8 cellular contexts compared by ENCODE assay signal in genomic region chr1:246002725-246003441, GRCh38.
DNase-seq lines count a peak whose midpoint lies in the region; ATAC-seq and TF ChIP-seq lines count a peak whose summit lies in the region.

No MANE protein-coding gene starts in this region.

- no peaks in the 10 kb centered on the region for H3K27me3 ChIP-seq in right lobe of liver

- DNase-seq in A172 (ENCODE audit: low spot score) (peak; percentile 91), NCI-H748 treated with DMSO at 0.1 percent for 48 hours (lab: John Stamatoyannopoulos, UW) (peak; percentile 65), dermis blood vessel endothelial cell (peak; percentile 93), right lobe of liver (peak; percentile 83 to 88 (median 86))
- DNase-seq in activated CD4-positive, alpha-beta T cell treated with anti-CD3 and anti-CD28 coated beads, Interleukin-2, amount 50 U/mL, for 1 hour, result peak; percentile 87
- DNase-seq in stimulated activated CD4-positive, alpha-beta T cell treated with anti-CD3 and anti-CD28 coated beads, TNF-alpha, amount 100 ng/mL, for 4 hours (ENCODE audit: low read depth in 3 of 3), result peak; percentile 67 to 76 (median 73)

- TF ChIP-seq POLR2A in right lobe of liver (IDR thresholded peaks at IDR 0.05), result no peak

- ATAC-seq in GM18508 (IDR thresholded peaks at IDR 0.05; ENCODE audit: insufficient read depth, unreplicated experiment) (peak; percentile 59), HG03460 (IDR thresholded peaks at IDR 0.05; ENCODE audit: unreplicated experiment) (peak; percentile 67), right lobe of liver (peak; percentile 93 to 96 (median 95))

- H3K4me1 ChIP-seq in right lobe of liver, result no peaks in the 10 kb centered on the region

- H3K9me3 ChIP-seq in right lobe of liver, result no peaks in the 10 kb centered on the region

- TF ChIP-seq CTCF in right lobe of liver (IDR thresholded peaks at IDR 0.05), result peak; percentile 85 to 94 (median 90)

- intact Hi-C loops in right lobe of liver (cut with DNase I), result loop anchor here in 1 of 2 donors (10.0 kb wide), 1 partner anchor 848 kb away; the partner anchor contains the start of gene KIF26B

- no peak overlapping the region for H3K27ac ChIP-seq in right lobe of liver

- 78% methylated on average over 18 of the region's 23 CpGs for WGBS in right lobe of liver (ENCODE audit: insufficient coverage, low coverage, low lambda C conversion rate, missing lambda C conversion rate)

- no peaks in the 10 kb centered on the region for H3K36me3 ChIP-seq in right lobe of liver

- H3K4me3 ChIP-seq in right lobe of liver, result no peak overlapping the region
